25 cellular contexts compared by ENCODE assay signal in the genomic region with DNA sequence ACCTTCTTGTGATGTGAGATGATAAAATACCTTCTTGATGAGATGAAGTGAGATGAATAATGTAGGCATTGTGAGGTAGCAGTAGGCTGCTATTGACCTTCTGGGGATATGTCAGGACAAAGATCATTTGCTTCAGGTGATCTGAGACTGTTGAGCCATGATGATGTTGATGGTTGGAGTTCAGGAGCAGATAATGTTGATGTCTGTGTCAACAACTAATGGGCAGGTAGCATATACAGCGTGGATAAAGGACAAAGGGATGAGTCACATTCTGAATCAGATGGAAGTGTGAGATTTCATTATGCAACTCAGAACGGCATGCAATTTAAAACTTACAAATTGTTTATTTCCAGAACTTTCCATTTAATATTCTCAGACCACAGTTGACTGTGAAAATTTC. TPM values are rescaled to one million over a fixed set of nuclear protein-coding genes. Genes with fewer than 3 reads are reported as not detected.
A peak's percentile ranks its signal among the peaks of the same experiment; 100 is the strongest.
DNase-seq lines count a peak whose midpoint lies in the region; ATAC-seq and TF ChIP-seq lines count a peak whose summit lies in the region.
"Had no signal": no experiment of that assay in that cellular context is flagged by ENCODE, and none has a peak within 500 bp of the region (broad histone marks: within the 10 kb centered on the region; RNA-seq: fewer than 3 reads in every experiment).

No MANE protein-coding gene starts in this region.

- H3K4me3 ChIP-seq in endodermal cell (ENCODE audit: low read length) (peak overlapping the region; percentile 56), upper lobe of left lung (no peak overlapping the region)
- H3K4me3 ChIP-seq: MG63, PC-9, SJSA1 had no signal

- DNase-seq in ELR (ENCODE audit: low read depth) (peak; percentile 14), M059J (ENCODE audit: low read depth) (peak; percentile 3), endodermal cell (no peak), foreskin keratinocyte (peak; percentile 53 to 70), upper lobe of left lung (no peak), GM10266 (ENCODE audit: extremely low spot score) (no peak)
- DNase-seq: C1 segment of cervical spinal cord; CD4-positive, alpha-beta memory T cell; COR-L47; DMS79 treated with DMSO at 0.1 percent for 48 hours; Kasumi-1; MG63; NCI-H1105 treated with DMSO at 0.1 percent for 48 hours; NCI-H146; NCI-H1930; NCI-H2107; NCI-H526; NCI-H82; NK-92 treated with Interleukin-12 subunit alpha and Interleukin-12 subunit beta, amount 100 ng/mL, for 24 hours; PC-9; Right ventricle myocardium superior had no signal

- peaks cover 23% of the 10 kb centered on the region for H3K36me3 Mint-ChIP-seq in endodermal cell (ENCODE audit: low read depth)

- H3K4me1 ChIP-seq in endodermal cell (ENCODE audit: control insufficient read depth, insufficient read depth, low read length), result no peaks in the 10 kb centered on the region
- H3K4me1 ChIP-seq in foreskin keratinocyte, result no peaks in the 10 kb centered on the region
- no peaks in the 10 kb centered on the region for H3K4me1 ChIP-seq in upper lobe of left lung
- H3K4me1 ChIP-seq: SJSA1 had no signal

- H3K4me1 Mint-ChIP-seq in endodermal cell, result peaks cover 3% of the 10 kb centered on the region

- TF ChIP-seq POLR2A in upper lobe of left lung (IDR thresholded peaks at IDR 0.05), result no peak

- no peaks in the 10 kb centered on the region for H3K27me3 Mint-ChIP-seq in endodermal cell (ENCODE audit: insufficient read depth)
- H3K27me3 Mint-ChIP-seq: CD4-positive, alpha-beta memory T cell had no signal

- no peak for TF ChIP-seq EP300 in upper lobe of left lung (IDR thresholded peaks at IDR 0.05)

- no peak overlapping the region for H3K4me3 Mint-ChIP-seq in endodermal cell
- H3K4me3 Mint-ChIP-seq: CD4-positive, alpha-beta memory T cell had no signal

- TF ChIP-seq CTCF in endodermal cell (conservative IDR thresholded peaks at IDR 0.05) (no peak), foreskin keratinocyte (conservative IDR thresholded peaks at IDR 0.05) (no peak), upper lobe of left lung (IDR thresholded peaks at IDR 0.05) (no peak), GM10266 (IDR thresholded peaks at IDR 0.05; ENCODE audit: control insufficient read depth, insufficient read depth, low read depth, missing control alignments) (no peak)

- H3K9me3 ChIP-seq in endodermal cell (ENCODE audit: control insufficient read depth, low read length) (peaks cover 23% of the 10 kb centered on the region), upper lobe of left lung (peaks cover 0 to 2% (median 0%) of the 10 kb centered on the region in 4 donors)

- H3K9ac ChIP-seq in endodermal cell (ENCODE audit: extremely low read depth, low read length, poor library complexity, severe bottlenecking), result no peak overlapping the region

- 83 to 89% methylated on average over 1 to 2 of the region's 2 CpGs for WGBS in endodermal cell (ENCODE audit: insufficient coverage in 1 of 2, insufficient read length in 1 of 2), 2 experiments
- 89 to 94% methylated on average over 2 of the region's 2 CpGs for WGBS in upper lobe of left lung, 2 donors

- H3K27me3 ChIP-seq in endodermal cell (ENCODE audit: control insufficient read depth, insufficient read depth, low read length, poor library complexity, severe bottlenecking) (no peaks in the 10 kb centered on the region), foreskin keratinocyte (no peaks in the 10 kb centered on the region), upper lobe of left lung (no peaks in the 10 kb centered on the region)
- H3K27me3 ChIP-seq: MG63, SJSA1 had no signal

- H3K27ac ChIP-seq in endodermal cell (ENCODE audit: low read depth, low read length), result no peak overlapping the region
- H3K27ac ChIP-seq in foreskin keratinocyte, result no peak overlapping the region
- no peak overlapping the region for H3K27ac ChIP-seq in upper lobe of left lung
- H3K27ac ChIP-seq: HL-60, PC-9, SJSA1 had no signal

- no peak overlapping the region for H3K27ac Mint-ChIP-seq in endodermal cell

- ATAC-seq in foreskin keratinocyte, result peak; percentile 53
- ATAC-seq in upper lobe of left lung (ENCODE audit: low FRiP score in 2 of 2), result no peak
- ATAC-seq in HG03280 (IDR thresholded peaks at IDR 0.05; ENCODE audit: unreplicated experiment), result no peak
- ATAC-seq: HCT116 had no signal

- peaks cover 12% of the 10 kb centered on the region for H3K36me3 ChIP-seq in endodermal cell (ENCODE audit: control insufficient read depth, insufficient read depth, low read length)
- H3K36me3 ChIP-seq in upper lobe of left lung, result no peaks in the 10 kb centered on the region
- H3K36me3 ChIP-seq: MG63 had no signal

- H3K9me3 Mint-ChIP-seq in endodermal cell, result peaks cover 19% of the 10 kb centered on the region

RNA-seq across cellular contexts. Expression of a gene that starts 57.3 kb away (rescaled TPM):
- total RNA-seq in M059J (2014; rRNA removed; shearing (Covaris generic)), result 42.3 and 54.6 TPM in 2 replicates
- total RNA-seq in endodermal cell (10 to 100 TPM; 34.0 to 37.9 TPM), foreskin keratinocyte (79.5 and 81.6 TPM in 2 replicates), upper lobe of left lung (10 to 100 TPM; 20.6 to 63.9 (median 35.5) TPM)
- polyA plus RNA-seq in endodermal cell (2013, experiment 1 of 2), result 40.6 TPM
- 38.8 TPM for polyA plus RNA-seq in endodermal cell (2013, experiment 2 of 2)
- polyA plus RNA-seq in foreskin keratinocyte, result 29.5 and 35.4 TPM in 2 replicates

Comparison
In these comparisons a context has a peak if more than half of its experiments do, and no peak if none do; other contexts are left out.
1. DNase-seq: peak in ELR (single experiment), M059J (single experiment) and foreskin keratinocyte (2 of 2); none in endodermal cell (single experiment), upper lobe of left lung (0 of 2) and GM10266 (single experiment).